Comparison of ENCODE assay signal across 26 cellular contexts in the genomic region with DNA sequence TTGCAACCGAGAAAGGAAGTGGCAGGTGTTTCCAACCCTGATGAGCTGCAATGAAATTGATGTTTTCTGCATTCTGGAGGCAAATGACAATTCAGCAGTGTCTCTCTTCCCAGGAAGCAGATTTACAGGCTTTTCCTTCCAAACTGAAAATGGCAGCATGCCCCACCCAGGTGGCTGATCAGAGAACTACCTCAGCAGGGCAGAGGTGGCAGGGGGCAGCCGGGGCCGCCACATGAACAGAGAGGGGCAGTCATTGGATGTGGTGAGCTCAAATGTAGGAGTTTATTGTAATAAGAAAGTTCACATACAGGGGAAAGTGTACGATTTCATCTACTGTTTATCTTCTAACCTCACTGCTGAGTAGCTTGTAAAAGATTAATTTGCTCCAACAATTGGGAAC. TPM values are rescaled to one million over a fixed set of nuclear protein-coding genes. Genes with fewer than 3 reads are reported as not detected.
DNase-seq lines count a peak whose midpoint lies in the region; ATAC-seq and TF ChIP-seq lines count a peak whose summit lies in the region.
"Had no signal": no experiment of that assay in that cellular context is flagged by ENCODE, and none has a peak within 500 bp of the region (broad histone marks: within the 10 kb centered on the region; RNA-seq: fewer than 3 reads in every experiment).

No MANE protein-coding gene starts in this region.

- no peaks in the 10 kb centered on the region for H3K27me3 Mint-ChIP-seq in central memory CD8-positive, alpha-beta T cell
- no peaks in the 10 kb centered on the region for H3K27me3 Mint-ChIP-seq in nephron progenitor cell (ENCODE audit: low read depth, poor library complexity)
- H3K27me3 Mint-ChIP-seq: stimulated activated naive CD8-positive, alpha-beta T cell treated with anti-CD3 and anti-CD28 coated beads, Interleukin-15, Interleukin-2, amounts not matched to agents 100 ng/mL and 50 ng/mL, for 24 hours had no signal

- TF ChIP-seq CTCF in nephron progenitor cell (IDR thresholded peaks at IDR 0.05) = no peak
- TF ChIP-seq CTCF in gastroesophageal sphincter (IDR thresholded peaks at IDR 0.05) = no peak

- no peaks in the 10 kb centered on the region for H3K9me3 ChIP-seq in gastroesophageal sphincter
- H3K9me3 ChIP-seq: esophagus muscularis mucosa, Peyer's patch, transverse colon had no signal

- no peak overlapping the region for H4K8ac ChIP-seq in mesendoderm (ENCODE audit: low read depth, low read length)

- no peak overlapping the region for H3K23ac ChIP-seq in mesendoderm (ENCODE audit: low read length)

- peaks cover 0 to 16% (median 0%) of the 10 kb centered on the region in 3 donors for H3K4me1 ChIP-seq in gastroesophageal sphincter
- peaks cover 6% of the 10 kb centered on the region for H3K4me1 ChIP-seq in mesendoderm (ENCODE audit: control insufficient read depth, low read depth, low read length)

- WGBS in gastroesophageal sphincter (ENCODE audit: low coverage in 1 of 2), 2 donors = 70% methylated on average over 4 of the region's 4 CpGs; no CpG with 5 or more reads in 1 of the 2 donors
- no CpG with 5 or more reads among the region's 4 CpGs for WGBS in mesendoderm (ENCODE audit: extremely low coverage, insufficient coverage, low lambda C conversion rate)

- H3K79me1 ChIP-seq in mesendoderm (ENCODE audit: low read length) = no peaks in the 10 kb centered on the region

- peak overlapping the region; percentile 88 for H3K27ac Mint-ChIP-seq in central memory CD8-positive, alpha-beta T cell (ENCODE audit: low read depth)
- H3K27ac Mint-ChIP-seq in nephron progenitor cell = peak overlapping the region; percentile 81
- H3K27ac Mint-ChIP-seq: H9; natural killer cell treated with Interleukin-12 subunit alpha and Interleukin-12 subunit beta and Interleukin-15 and Interleukin-18, amount 100 ng/mL, for 72 hours; stimulated activated naive CD8-positive, alpha-beta T cell treated with anti-CD3 and anti-CD28 coated beads, Interleukin-15, Interleukin-2, amounts not matched to agents 100 ng/mL and 50 ng/mL, for 24 hours had no signal

- H3K79me2 ChIP-seq in mesendoderm (ENCODE audit: control insufficient read depth, insufficient read depth, low read length) = no peaks in the 10 kb centered on the region

- no peaks in the 10 kb centered on the region for H3K36me3 ChIP-seq in gastroesophageal sphincter
- no peaks in the 10 kb centered on the region for H3K36me3 ChIP-seq in mesendoderm (ENCODE audit: control insufficient read depth, insufficient read depth, low read length)
- H3K36me3 ChIP-seq: esophagus muscularis mucosa, Peyer's patch, transverse colon had no signal

- peaks cover 48% of the 10 kb centered on the region for H3K4me1 Mint-ChIP-seq in central memory CD8-positive, alpha-beta T cell
- H3K4me1 Mint-ChIP-seq in nephron progenitor cell = peaks cover 45% of the 10 kb centered on the region

- no peak overlapping the region for H3K4me3 Mint-ChIP-seq in central memory CD8-positive, alpha-beta T cell
- H3K4me3 Mint-ChIP-seq in nephron progenitor cell = no peak overlapping the region
- H3K4me3 Mint-ChIP-seq: H9; natural killer cell treated with Interleukin-12 subunit alpha and Interleukin-12 subunit beta and Interleukin-15 and Interleukin-18, amount 100 ng/mL, for 72 hours; stimulated activated naive CD8-positive, alpha-beta T cell treated with anti-CD3 and anti-CD28 coated beads, Interleukin-15, Interleukin-2, amounts not matched to agents 100 ng/mL and 50 ng/mL, for 24 hours had no signal

- H3K9me3 Mint-ChIP-seq in central memory CD8-positive, alpha-beta T cell = no peaks in the 10 kb centered on the region
- peaks cover 11% of the 10 kb centered on the region for H3K9me3 Mint-ChIP-seq in nephron progenitor cell
- H3K9me3 Mint-ChIP-seq: natural killer cell treated with Interleukin-12 subunit alpha and Interleukin-12 subunit beta and Interleukin-15 and Interleukin-18, amount 100 ng/mL, for 72 hours; stimulated activated naive CD8-positive, alpha-beta T cell treated with anti-CD3 and anti-CD28 coated beads, Interleukin-15, Interleukin-2, amounts not matched to agents 100 ng/mL and 50 ng/mL, for 24 hours had no signal

- no peak overlapping the region for H2BK120ac ChIP-seq in mesendoderm (ENCODE audit: low read depth, low read length)

- no peak overlapping the region for H3K4ac ChIP-seq in mesendoderm (ENCODE audit: low read depth, low read length)

- no peaks in the 10 kb centered on the region for H3K27me3 ChIP-seq in gastroesophageal sphincter
- H3K27me3 ChIP-seq in mesendoderm (ENCODE audit: insufficient read depth, low read length, poor library complexity) = no peaks in the 10 kb centered on the region
- H3K27me3 ChIP-seq: esophagus muscularis mucosa, Peyer's patch, transverse colon had no signal

- H3K18ac ChIP-seq in mesendoderm (ENCODE audit: low read length) = no peak overlapping the region

- no peak overlapping the region for H2BK15ac ChIP-seq in mesendoderm (replicated peaks; ENCODE audit: low read depth)

- no peak for TF ChIP-seq POLR2A in gastroesophageal sphincter (IDR thresholded peaks at IDR 0.05)

- H2AK5ac ChIP-seq in mesendoderm (ENCODE audit: low read length) = no peak overlapping the region

- H2BK5ac ChIP-seq in mesendoderm (ENCODE audit: low read length) = no peak overlapping the region

- H3K4me2 ChIP-seq in mesendoderm (ENCODE audit: low read length) = no peak overlapping the region

- H4K5ac ChIP-seq in mesendoderm (ENCODE audit: low read length) = no peak overlapping the region

- no peak for ATAC-seq in central memory CD8-positive, alpha-beta T cell (replicated peaks; ENCODE audit: extremely low read depth, poor library complexity, severe bottlenecking)
- ATAC-seq in gastroesophageal sphincter (no peak), GM21390 (IDR thresholded peaks at IDR 0.05; ENCODE audit: unreplicated experiment) (no peak)
- ATAC-seq: natural killer cell treated with Interleukin-12 subunit alpha and Interleukin-12 subunit beta and Interleukin-15 and Interleukin-18, amount 100 ng/mL, for 72 hours had no signal

- no peak overlapping the region for H3K4me3 ChIP-seq in gastroesophageal sphincter
- no peak overlapping the region for H3K4me3 ChIP-seq in mesendoderm (ENCODE audit: low read length)
- H3K4me3 ChIP-seq: esophagus muscularis mucosa, Peyer's patch, skin epidermis, transverse colon had no signal

- no peak for TF ChIP-seq EP300 in gastroesophageal sphincter (IDR thresholded peaks at IDR 0.05)

- DNase-seq in COR-L47 (lab: John Stamatoyannopoulos, UW) (peak; percentile 55), NCI-H1694 treated with DMSO at 0.1 percent for 48 hours (lab: John Stamatoyannopoulos, UW) (peak; percentile 42), nephron progenitor cell (no peak), mesendoderm (no peak)
- DNase-seq in central memory CD8-positive, alpha-beta T cell (ENCODE audit: low spot score in 2 of 2) = no peak
- DNase-seq: activated CD4-positive, alpha-beta T cell treated with anti-CD3 and anti-CD28 coated beads, Interleukin-2, amount 50 U/mL, for 48 hours; activated gamma-delta T cell; amygdala; central memory CD4-positive, alpha-beta T cell; DND-41; H9; Karpas-422; kidney; NCI-H1092; NK-92 treated with Interleukin-12 subunit alpha and Interleukin-12 subunit beta, amount 100 ng/mL, for 24 hours; Peyer's patch; posterior cingulate gyrus; stimulated activated CD4-positive, alpha-beta T cell treated with anti-CD3 and anti-CD28 coated beads, Interleukin-2, amount 100 ng/mL, for 48 hours; transverse colon had no signal

- no peak overlapping the region for H3K27ac ChIP-seq in gastroesophageal sphincter
- H3K27ac ChIP-seq in mesendoderm (ENCODE audit: low read depth, low read length) = no peak overlapping the region
- H3K27ac ChIP-seq: esophagus muscularis mucosa, Peyer's patch, skin epidermis had no signal

- no peak overlapping the region for H3K9ac ChIP-seq in mesendoderm (ENCODE audit: low read length)

- no peaks in the 10 kb centered on the region for H3K36me3 Mint-ChIP-seq in central memory CD8-positive, alpha-beta T cell (ENCODE audit: insufficient read depth)
- no peaks in the 10 kb centered on the region for H3K36me3 Mint-ChIP-seq in nephron progenitor cell (ENCODE audit: low read depth)
- H3K36me3 Mint-ChIP-seq: natural killer cell treated with Interleukin-12 subunit alpha and Interleukin-12 subunit beta and Interleukin-15 and Interleukin-18, amount 100 ng/mL, for 72 hours had no signal

- no peak overlapping the region for H3K56ac ChIP-seq in mesendoderm (ENCODE audit: low read length)

RNA-seq across cellular contexts. Expression of a gene that starts 15.7 kb away (rescaled TPM):
- 100 to 1,000 TPM; 167 to 245 (median 240) TPM for total RNA-seq in gastroesophageal sphincter
- polyA plus RNA-seq in mesendoderm (2013, experiment 1 of 2) = 14.9 TPM
- 15.8 TPM for polyA plus RNA-seq in mesendoderm (2013, experiment 2 of 2)
- total RNA-seq: natural killer cell treated with Interleukin-12 subunit alpha and Interleukin-12 subunit beta and Interleukin-15 and Interleukin-18, amount 100 ng/mL, for 72 hours; T-helper 2 cell treated with Interferon-gamma antibody and Interleukin-4, amounts not matched to agents 100 ng/mL and 5 ng/mL, for 36 hours had no signal

Comparison
In these comparisons a context has a peak if more than half of its experiments do, and no peak if none do; other contexts are left out.
1. DNase-seq: peak in COR-L47 (single experiment) and NCI-H1694 treated with DMSO at 0.1 percent for 48 hours (single experiment); none in central memory CD8-positive, alpha-beta T cell (0 of 2), nephron progenitor cell (single experiment) and mesendoderm (single experiment).